ENCODE assay signal across 38 cellular contexts in genomic region chr3:122208579-122208978, GRCh38. TPM values are rescaled to one million over a fixed set of nuclear protein-coding genes. Genes with fewer than 3 reads are reported as not detected.
"Had no signal": no experiment of that assay in that cellular context is flagged by ENCODE, and none has a peak within 500 bp of the region (broad histone marks: within the 10 kb centered on the region; RNA-seq: fewer than 3 reads in every experiment).

No MANE protein-coding gene starts in this region.

- H3K4me3 ChIP-seq: MG63 had no signal

- H3K36me3 ChIP-seq: MG63 had no signal

- H3K4me2 ChIP-seq: KMS-11 had no signal

- H3K27ac ChIP-seq: KMS-11 had no signal

- H3K9ac ChIP-seq: KMS-11 had no signal

- H3K9me3 ChIP-seq: MG63 had no signal

- DNase-seq: Karpas-422, Kasumi-1, KG1, MG63, MM.1S, MV-4-11, NCI-H1092, NCI-H1092 treated with DMSO at 0.1 percent for 48 hours, NCI-H1105, NCI-H1105 treated with DMSO at 0.1 percent for 48 hours, NCI-H1417, NCI-H1417 treated with DMSO at 0.1 percent for 48 hours, NCI-H1436, NCI-H1436 treated with DMSO at 0.1 percent for 48 hours, NCI-H146, NCI-H1694, NCI-H1694 treated with DMSO at 0.1 percent for 48 hours, NCI-H187, NCI-H187 treated with DMSO at 0.1 percent for 48 hours, NCI-H1930, NCI-H2029, NCI-H2029 treated with DMSO at 0.1 percent for 48 hours, NCI-H2081, NCI-H2081 treated with DMSO at 0.1 percent for 48 hours, NCI-H2107, NCI-H2171, NCI-H2171 treated with DMSO at 0.1 percent for 48 hours, NCI-H2227 treated with DMSO at 0.1 percent for 48 hours, NCI-H226, NCI-H345, NCI-H446, NCI-H446 treated with DMSO at 0.1 percent for 48 hours, NCI-H510A had no signal

RNA-seq across cellular contexts. Expression of gene CASR, which starts 25.1 kb away (rescaled TPM):
- total RNA-seq: LHCN-M2, M059J, MCF 10A, NCI-H460 had no signal
